In genomic region chr17:42276609-42277341, GRCh38 we compare ENCODE assay signal across 8 cellular contexts. TPM values are rescaled to one million over a fixed set of nuclear protein-coding genes. Genes with fewer than 3 reads are reported as not detected.
DNase-seq lines count a peak whose midpoint lies in the region; ATAC-seq and TF ChIP-seq lines count a peak whose summit lies in the region.

No MANE protein-coding gene starts in this region.

- H3F3A ChIP-seq in SU-DHL-6 (ENCODE audit: insufficient read depth) = no peaks in the 10 kb centered on the region

- no peaks in the 10 kb centered on the region for H4K20me1 ChIP-seq in SU-DHL-6 (ENCODE audit: low read depth, low read length)

- DNase-seq in NCI-H2029 (lab: John Stamatoyannopoulos, UW) (peak; percentile 17), NCI-H2029 treated with DMSO at 0.1 percent for 48 hours (lab: John Stamatoyannopoulos, UW) (no peak), left lobe of liver (ENCODE audit: low spot score) (peak; percentile 78)
- DNase-seq in stimulated activated CD8-positive, alpha-beta memory T cell treated with anti-CD3 and anti-CD28 coated beads, Interleukin-2, amount 100 ng/mL, for 48 hours (ENCODE audit: low read depth in 2 of 2) = peak; percentile 11 to 14

- H3K4me2 ChIP-seq in SU-DHL-6 (ENCODE audit: low read depth, low read length, poor library complexity, severe bottlenecking) = peak overlapping the region; percentile 55

- peak overlapping the region; percentile 58 for H3K4me3 ChIP-seq in SU-DHL-6 (ENCODE audit: insufficient read depth, low read length, poor library complexity, severe bottlenecking)

- H3K9me3 ChIP-seq in SU-DHL-6 (ENCODE audit: insufficient read depth, low read length) = no peaks in the 10 kb centered on the region

- H2AFZ ChIP-seq in SU-DHL-6 (ENCODE audit: low read depth, low read length, severe bottlenecking) = peak overlapping the region; percentile 92

- H3K9me2 ChIP-seq in SU-DHL-6 (replicated peaks; ENCODE audit: insufficient read depth, low read length) = no peaks in the 10 kb centered on the region

- no peaks in the 10 kb centered on the region for H3K36me3 ChIP-seq in SU-DHL-6 (ENCODE audit: low read length)

- no peaks in the 10 kb centered on the region; the same call in 1 of the 2 replicates for H3K79me2 ChIP-seq in SU-DHL-6 (ENCODE audit: insufficient read depth, low read length)

- TF ChIP-seq CTCF in SU-DHL-6 (IDR thresholded peaks at IDR 0.05; ENCODE audit: insufficient read depth, low read length, poor library complexity, severe bottlenecking) = no peak

- no peak overlapping the region for H3K27ac ChIP-seq in SU-DHL-6 (ENCODE audit: low read depth, low read length)
- H3K27ac ChIP-seq in cingulate gyrus (ENCODE audit: low read depth, low read length) = peak overlapping the region; percentile 83

- H3K27me3 ChIP-seq in SU-DHL-6 (ENCODE audit: low read length) = no peaks in the 10 kb centered on the region

- ATAC-seq in HG03571 (IDR thresholded peaks at IDR 0.05; ENCODE audit: unreplicated experiment) (peak; percentile 16), left lobe of liver (peak; percentile 70), GM18861 (IDR thresholded peaks at IDR 0.05; ENCODE audit: unreplicated experiment) (no peak)

- H3K9ac ChIP-seq in SU-DHL-6 (ENCODE audit: low read length) = peak overlapping the region; percentile 65

RNA-seq across cellular contexts. Expression of gene STAT5B, which starts 0.6 kb away (rescaled TPM):
- total RNA-seq in left lobe of liver = 26.3 TPM

RNA-seq across cellular contexts. Expression of gene STAT5A, which starts 11.5 kb away (rescaled TPM):
- total RNA-seq in left lobe of liver = 10.2 TPM
